ENCODE assay signal across 1 cellular context in the genomic region with DNA sequence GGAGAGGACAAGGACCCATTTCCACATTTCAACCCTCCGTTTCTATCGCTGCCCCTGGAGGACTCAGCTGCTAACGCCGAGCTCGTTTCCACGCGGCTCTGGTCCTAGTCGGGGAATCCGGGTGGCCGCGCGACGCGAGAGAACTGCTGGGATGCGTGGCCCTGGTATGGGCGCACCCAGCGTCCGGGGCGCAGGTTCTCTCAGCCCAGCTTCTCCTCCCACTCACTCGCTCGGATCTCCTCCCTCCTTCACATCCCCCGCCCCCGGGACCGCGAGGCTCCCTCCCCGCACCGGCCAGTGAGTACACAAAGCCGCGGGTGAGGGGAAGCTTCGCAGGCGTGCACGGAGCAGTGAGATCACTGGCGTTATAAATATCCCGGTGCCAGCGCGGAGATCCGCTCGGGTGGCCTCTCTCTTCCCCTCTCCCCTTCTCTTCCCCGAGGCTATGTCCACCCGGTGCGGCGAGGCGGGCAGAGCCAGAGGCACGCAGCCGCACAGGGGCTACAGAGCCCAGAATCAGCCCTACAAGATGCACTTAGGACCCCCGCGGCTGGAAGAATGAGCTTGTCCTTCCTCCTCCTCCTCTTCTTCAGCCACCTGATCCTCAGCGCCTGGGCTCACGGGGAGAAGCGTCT.
A peak's percentile ranks its signal among the peaks of the same experiment; 100 is the strongest.
TF ChIP-seq lines count a peak whose summit lies in the region.

A gene with protein sequence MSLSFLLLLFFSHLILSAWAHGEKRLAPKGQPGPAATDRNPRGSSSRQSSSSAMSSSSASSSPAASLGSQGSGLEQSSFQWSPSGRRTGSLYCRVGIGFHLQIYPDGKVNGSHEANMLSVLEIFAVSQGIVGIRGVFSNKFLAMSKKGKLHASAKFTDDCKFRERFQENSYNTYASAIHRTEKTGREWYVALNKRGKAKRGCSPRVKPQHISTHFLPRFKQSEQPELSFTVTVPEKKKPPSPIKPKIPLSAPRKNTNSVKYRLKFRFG (plus strand): TSS at position 398 of the 635 bp plus-strand sequence. CDS start 161 bp downstream, at position 559.

TF ChIP-seq in K562, 482 proteins besides CTCF, POLR2A, EP300 and RAD21 (continued from another document and continues in another):
- TF ChIP-seq, protein P1, sequence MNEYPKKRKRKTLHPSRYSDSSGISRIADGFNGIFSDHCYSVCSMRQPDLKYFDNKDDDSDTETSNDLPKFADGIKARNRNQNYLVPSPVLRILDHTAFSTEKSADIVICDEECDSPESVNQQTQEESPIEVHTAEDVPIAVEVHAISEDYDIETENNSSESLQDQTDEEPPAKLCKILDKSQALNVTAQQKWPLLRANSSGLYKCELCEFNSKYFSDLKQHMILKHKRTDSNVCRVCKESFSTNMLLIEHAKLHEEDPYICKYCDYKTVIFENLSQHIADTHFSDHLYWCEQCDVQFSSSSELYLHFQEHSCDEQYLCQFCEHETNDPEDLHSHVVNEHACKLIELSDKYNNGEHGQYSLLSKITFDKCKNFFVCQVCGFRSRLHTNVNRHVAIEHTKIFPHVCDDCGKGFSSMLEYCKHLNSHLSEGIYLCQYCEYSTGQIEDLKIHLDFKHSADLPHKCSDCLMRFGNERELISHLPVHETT (CRISPR knock-in tag; conservative IDR thresholded peaks at IDR 0.05 in 1 of 2, IDR thresholded peaks at IDR 0.05 in 1 of 2): no peak
- TF ChIP-seq, protein P2, sequence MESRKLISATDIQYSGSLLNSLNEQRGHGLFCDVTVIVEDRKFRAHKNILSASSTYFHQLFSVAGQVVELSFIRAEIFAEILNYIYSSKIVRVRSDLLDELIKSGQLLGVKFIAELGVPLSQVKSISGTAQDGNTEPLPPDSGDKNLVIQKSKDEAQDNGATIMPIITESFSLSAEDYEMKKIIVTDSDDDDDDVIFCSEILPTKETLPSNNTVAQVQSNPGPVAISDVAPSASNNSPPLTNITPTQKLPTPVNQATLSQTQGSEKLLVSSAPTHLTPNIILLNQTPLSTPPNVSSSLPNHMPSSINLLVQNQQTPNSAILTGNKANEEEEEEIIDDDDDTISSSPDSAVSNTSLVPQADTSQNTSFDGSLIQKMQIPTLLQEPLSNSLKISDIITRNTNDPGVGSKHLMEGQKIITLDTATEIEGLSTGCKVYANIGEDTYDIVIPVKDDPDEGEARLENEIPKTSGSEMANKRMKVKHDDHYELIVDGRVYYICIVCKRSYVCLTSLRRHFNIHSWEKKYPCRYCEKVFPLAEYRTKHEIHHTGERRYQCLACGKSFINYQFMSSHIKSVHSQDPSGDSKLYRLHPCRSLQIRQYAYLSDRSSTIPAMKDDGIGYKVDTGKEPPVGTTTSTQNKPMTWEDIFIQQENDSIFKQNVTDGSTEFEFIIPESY (CRISPR knock-in tag; IDR thresholded peaks at IDR 0.05): no peak
- TF ChIP-seq ZC3H11A (IDR thresholded peaks at IDR 0.05; ENCODE audit: low read depth, low read length) (no peak), ZNF444 (CRISPR knock-in tag; IDR thresholded peaks at IDR 0.05) (no peak), RCOR1 (IDR thresholded peaks at IDR 0.05; ENCODE audit: borderline replicate concordance in 1 of 2, low read depth in 2 of 2, low read length in 2 of 2) (0 out of 4 replicates have a peak, but pooled peaks of 1 of the 2 experiments have one; percentile 19), ZNF785 (CRISPR knock-in tag; IDR thresholded peaks at IDR 0.05) (no peak), MIER1 (IDR thresholded peaks at IDR 0.05; ENCODE audit: low read depth) (no peak), IRF2 (CRISPR knock-in tag; IDR thresholded peaks at IDR 0.05) (no peak), NCOA6 (IDR thresholded peaks at IDR 0.05) (no peak), CHD1 (IDR thresholded peaks at IDR 0.05; ENCODE audit: low read length) (no peak), CCNT2 (IDR thresholded peaks at IDR 0.05; ENCODE audit: borderline replicate concordance, extremely low read depth, insufficient read length, low read depth, low read length) (peak; percentile 43), ZNF232 (CRISPR knock-in tag; IDR thresholded peaks at IDR 0.05) (no peak), ZNF165 (CRISPR knock-in tag; IDR thresholded peaks at IDR 0.05; ENCODE audit: borderline replicate concordance) (no peak), MTA3 (IDR thresholded peaks at IDR 0.05; ENCODE audit: borderline replicate concordance) (0 out of 2 replicates have a peak, but pooled peaks have one; percentile 41), ZKSCAN3 (CRISPR knock-in tag; IDR thresholded peaks at IDR 0.05) (no peak), ZFP30 (CRISPR knock-in tag; IDR thresholded peaks at IDR 0.05; ENCODE audit: borderline replicate concordance) (no peak), GATAD2A (IDR thresholded peaks at IDR 0.05) (0 out of 2 replicates have a peak, but pooled peaks have one; percentile 52), RFX7 (CRISPR knock-in tag; IDR thresholded peaks at IDR 0.05) (no peak), GTF2A2 (tag; IDR thresholded peaks at IDR 0.05) (no peak), ZNF76 (CRISPR knock-in tag; IDR thresholded peaks at IDR 0.05; ENCODE audit: borderline replicate concordance) (no peak), POLR2AphosphoS2 (IDR thresholded peaks at IDR 0.05; ENCODE audit: low read length) (no peak), CBFA2T3 (IDR thresholded peaks at IDR 0.05) (no peak), NFIX (CRISPR knock-in tag; IDR thresholded peaks at IDR 0.05; ENCODE audit: low read depth) (no peak), SRSF3 (IDR thresholded peaks at IDR 0.05; ENCODE audit: insufficient read depth, low read length) (no peak), ZNF507 (tag; conservative IDR thresholded peaks at IDR 0.05) (no peak), NONO (IDR thresholded peaks at IDR 0.05; ENCODE audit: low read depth in 2 of 2, low read length in 1 of 2) (no peak), ETV5 (CRISPR knock-in tag; IDR thresholded peaks at IDR 0.05; ENCODE audit: low read depth) (no peak), POU5F1 (IDR thresholded peaks at IDR 0.05; ENCODE audit: borderline replicate concordance, low read depth, low read length, partially characterized antibody) (no peak)
- TF ChIP-seq, protein P3, sequence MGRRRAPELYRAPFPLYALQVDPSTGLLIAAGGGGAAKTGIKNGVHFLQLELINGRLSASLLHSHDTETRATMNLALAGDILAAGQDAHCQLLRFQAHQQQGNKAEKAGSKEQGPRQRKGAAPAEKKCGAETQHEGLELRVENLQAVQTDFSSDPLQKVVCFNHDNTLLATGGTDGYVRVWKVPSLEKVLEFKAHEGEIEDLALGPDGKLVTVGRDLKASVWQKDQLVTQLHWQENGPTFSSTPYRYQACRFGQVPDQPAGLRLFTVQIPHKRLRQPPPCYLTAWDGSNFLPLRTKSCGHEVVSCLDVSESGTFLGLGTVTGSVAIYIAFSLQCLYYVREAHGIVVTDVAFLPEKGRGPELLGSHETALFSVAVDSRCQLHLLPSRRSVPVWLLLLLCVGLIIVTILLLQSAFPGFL (CRISPR knock-in tag; IDR thresholded peaks at IDR 0.05): no peak
- TF ChIP-seq, protein P4, sequence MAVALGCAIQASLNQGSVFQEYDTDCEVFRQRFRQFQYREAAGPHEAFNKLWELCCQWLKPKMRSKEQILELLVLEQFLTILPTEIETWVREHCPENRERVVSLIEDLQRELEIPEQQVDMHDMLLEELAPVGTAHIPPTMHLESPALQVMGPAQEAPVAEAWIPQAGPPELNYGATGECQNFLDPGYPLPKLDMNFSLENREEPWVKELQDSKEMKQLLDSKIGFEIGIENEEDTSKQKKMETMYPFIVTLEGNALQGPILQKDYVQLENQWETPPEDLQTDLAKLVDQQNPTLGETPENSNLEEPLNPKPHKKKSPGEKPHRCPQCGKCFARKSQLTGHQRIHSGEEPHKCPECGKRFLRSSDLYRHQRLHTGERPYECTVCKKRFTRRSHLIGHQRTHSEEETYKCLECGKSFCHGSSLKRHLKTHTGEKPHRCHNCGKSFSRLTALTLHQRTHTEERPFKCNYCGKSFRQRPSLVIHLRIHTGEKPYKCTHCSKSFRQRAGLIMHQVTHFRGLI (CRISPR knock-in tag; IDR thresholded peaks at IDR 0.05): no peak
- TF ChIP-seq, protein P5, sequence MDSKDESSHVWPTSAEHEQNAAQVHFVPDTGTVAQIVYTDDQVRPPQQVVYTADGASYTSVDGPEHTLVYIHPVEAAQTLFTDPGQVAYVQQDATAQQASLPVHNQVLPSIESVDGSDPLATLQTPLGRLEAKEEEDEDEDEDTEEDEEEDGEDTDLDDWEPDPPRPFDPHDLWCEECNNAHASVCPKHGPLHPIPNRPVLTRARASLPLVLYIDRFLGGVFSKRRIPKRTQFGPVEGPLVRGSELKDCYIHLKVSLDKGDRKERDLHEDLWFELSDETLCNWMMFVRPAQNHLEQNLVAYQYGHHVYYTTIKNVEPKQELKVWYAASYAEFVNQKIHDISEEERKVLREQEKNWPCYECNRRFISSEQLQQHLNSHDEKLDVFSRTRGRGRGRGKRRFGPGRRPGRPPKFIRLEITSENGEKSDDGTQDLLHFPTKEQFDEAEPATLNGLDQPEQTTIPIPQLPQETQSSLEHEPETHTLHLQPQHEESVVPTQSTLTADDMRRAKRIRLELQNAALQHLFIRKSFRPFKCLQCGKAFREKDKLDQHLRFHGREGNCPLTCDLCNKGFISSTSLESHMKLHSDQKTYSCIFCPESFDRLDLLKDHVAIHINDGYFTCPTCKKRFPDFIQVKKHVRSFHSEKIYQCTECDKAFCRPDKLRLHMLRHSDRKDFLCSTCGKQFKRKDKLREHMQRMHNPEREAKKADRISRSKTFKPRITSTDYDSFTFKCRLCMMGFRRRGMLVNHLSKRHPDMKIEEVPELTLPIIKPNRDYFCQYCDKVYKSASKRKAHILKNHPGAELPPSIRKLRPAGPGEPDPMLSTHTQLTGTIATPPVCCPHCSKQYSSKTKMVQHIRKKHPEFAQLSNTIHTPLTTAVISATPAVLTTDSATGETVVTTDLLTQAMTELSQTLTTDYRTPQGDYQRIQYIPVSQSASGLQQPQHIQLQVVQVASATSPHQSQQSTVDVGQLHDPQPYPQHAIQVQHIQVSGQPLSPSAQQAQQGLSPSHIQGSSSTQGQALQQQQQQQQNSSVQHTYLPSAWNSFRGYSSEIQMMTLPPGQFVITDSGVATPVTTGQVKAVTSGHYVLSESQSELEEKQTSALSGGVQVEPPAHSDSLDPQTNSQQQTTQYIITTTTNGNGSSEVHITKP (IDR thresholded peaks at IDR 0.05; ENCODE audit: partially characterized antibody): peak; percentile 26
- TF ChIP-seq, protein P6, sequence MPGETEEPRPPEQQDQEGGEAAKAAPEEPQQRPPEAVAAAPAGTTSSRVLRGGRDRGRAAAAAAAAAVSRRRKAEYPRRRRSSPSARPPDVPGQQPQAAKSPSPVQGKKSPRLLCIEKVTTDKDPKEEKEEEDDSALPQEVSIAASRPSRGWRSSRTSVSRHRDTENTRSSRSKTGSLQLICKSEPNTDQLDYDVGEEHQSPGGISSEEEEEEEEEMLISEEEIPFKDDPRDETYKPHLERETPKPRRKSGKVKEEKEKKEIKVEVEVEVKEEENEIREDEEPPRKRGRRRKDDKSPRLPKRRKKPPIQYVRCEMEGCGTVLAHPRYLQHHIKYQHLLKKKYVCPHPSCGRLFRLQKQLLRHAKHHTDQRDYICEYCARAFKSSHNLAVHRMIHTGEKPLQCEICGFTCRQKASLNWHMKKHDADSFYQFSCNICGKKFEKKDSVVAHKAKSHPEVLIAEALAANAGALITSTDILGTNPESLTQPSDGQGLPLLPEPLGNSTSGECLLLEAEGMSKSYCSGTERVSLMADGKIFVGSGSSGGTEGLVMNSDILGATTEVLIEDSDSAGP (CRISPR knock-in tag; IDR thresholded peaks at IDR 0.05): 0 out of 2 replicates have a peak, but pooled peaks have one; percentile 29
- TF ChIP-seq, protein P7, sequence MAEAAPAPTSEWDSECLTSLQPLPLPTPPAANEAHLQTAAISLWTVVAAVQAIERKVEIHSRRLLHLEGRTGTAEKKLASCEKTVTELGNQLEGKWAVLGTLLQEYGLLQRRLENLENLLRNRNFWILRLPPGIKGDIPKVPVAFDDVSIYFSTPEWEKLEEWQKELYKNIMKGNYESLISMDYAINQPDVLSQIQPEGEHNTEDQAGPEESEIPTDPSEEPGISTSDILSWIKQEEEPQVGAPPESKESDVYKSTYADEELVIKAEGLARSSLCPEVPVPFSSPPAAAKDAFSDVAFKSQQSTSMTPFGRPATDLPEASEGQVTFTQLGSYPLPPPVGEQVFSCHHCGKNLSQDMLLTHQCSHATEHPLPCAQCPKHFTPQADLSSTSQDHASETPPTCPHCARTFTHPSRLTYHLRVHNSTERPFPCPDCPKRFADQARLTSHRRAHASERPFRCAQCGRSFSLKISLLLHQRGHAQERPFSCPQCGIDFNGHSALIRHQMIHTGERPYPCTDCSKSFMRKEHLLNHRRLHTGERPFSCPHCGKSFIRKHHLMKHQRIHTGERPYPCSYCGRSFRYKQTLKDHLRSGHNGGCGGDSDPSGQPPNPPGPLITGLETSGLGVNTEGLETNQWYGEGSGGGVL (CRISPR knock-in tag; IDR thresholded peaks at IDR 0.05): no peak
- TF ChIP-seq, protein P8, sequence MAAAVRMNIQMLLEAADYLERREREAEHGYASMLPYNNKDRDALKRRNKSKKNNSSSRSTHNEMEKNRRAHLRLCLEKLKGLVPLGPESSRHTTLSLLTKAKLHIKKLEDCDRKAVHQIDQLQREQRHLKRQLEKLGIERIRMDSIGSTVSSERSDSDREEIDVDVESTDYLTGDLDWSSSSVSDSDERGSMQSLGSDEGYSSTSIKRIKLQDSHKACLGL (CRISPR knock-in tag; IDR thresholded peaks at IDR 0.05; ENCODE audit: borderline replicate concordance, poor library complexity, severe bottlenecking): no peak
- TF ChIP-seq, protein P9, sequence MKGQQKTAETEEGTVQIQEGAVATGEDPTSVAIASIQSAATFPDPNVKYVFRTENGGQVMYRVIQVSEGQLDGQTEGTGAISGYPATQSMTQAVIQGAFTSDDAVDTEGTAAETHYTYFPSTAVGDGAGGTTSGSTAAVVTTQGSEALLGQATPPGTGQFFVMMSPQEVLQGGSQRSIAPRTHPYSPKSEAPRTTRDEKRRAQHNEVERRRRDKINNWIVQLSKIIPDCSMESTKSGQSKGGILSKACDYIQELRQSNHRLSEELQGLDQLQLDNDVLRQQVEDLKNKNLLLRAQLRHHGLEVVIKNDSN (CRISPR knock-in tag; IDR thresholded peaks at IDR 0.05): no peak
- TF ChIP-seq, protein P10, sequence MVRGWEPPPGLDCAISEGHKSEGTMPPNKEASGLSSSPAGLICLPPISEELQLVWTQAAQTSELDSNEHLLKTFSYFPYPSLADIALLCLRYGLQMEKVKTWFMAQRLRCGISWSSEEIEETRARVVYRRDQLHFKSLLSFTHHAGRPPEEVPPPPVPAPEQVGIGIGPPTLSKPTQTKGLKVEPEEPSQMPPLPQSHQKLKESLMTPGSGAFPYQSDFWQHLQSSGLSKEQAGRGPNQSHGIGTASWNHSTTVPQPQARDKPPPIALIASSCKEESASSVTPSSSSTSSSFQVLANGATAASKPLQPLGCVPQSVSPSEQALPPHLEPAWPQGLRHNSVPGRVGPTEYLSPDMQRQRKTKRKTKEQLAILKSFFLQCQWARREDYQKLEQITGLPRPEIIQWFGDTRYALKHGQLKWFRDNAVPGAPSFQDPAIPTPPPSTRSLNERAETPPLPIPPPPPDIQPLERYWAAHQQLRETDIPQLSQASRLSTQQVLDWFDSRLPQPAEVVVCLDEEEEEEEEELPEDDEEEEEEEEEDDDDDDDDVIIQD (CRISPR knock-in tag; IDR thresholded peaks at IDR 0.05): no peak
- TF ChIP-seq, protein P11, sequence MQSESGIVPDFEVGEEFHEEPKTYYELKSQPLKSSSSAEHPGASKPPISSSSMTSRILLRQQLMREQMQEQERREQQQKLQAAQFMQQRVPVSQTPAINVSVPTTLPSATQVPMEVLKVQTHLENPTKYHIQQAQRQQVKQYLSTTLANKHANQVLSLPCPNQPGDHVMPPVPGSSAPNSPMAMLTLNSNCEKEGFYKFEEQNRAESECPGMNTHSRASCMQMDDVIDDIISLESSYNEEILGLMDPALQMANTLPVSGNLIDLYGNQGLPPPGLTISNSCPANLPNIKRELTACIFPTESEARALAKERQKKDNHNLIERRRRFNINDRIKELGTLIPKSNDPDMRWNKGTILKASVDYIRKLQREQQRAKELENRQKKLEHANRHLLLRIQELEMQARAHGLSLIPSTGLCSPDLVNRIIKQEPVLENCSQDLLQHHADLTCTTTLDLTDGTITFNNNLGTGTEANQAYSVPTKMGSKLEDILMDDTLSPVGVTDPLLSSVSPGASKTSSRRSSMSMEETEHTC (IDR thresholded peaks at IDR 0.05): no peak
